In the genomic region with DNA sequence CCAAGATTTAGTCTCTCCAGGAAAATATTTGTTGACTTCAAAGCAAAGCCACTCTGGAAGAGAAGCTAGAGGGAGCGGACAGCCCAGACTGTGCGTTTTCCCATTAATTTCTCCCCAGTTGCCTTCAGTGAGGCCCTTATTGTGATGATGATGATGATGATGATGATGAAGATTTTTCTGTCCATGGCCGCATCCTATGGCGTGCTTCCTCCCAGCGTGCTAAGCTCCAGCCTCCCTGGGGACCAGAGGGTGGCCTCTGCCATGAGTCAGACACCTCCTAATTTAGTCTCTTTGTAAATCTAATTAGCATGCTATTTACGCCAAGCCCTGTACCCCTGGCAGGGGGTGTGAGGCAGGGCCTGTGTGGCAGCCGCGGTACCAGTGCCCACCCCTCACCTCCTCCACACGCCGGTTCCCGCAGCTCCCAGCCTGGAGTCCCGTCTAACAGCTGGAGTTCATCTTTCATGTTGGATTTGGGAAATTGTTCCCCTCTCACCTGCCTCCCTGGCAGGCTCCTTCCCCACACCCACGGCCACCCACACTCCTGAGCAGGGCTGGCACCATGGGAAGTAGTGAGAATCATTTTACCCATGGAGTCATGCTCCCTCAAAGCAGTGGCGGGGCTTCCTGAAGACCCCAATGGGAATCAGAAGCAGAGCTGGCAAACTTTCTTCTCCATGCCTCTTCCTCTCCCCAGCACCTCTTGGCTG, we compare ENCODE assay signal across 26 cellular contexts.
"Had no signal": no experiment of that assay in that cellular context is flagged by ENCODE, and none has a peak within 500 bp of the region (broad histone marks: within the 10 kb centered on the region; RNA-seq: fewer than 3 reads in every experiment).

No MANE protein-coding gene starts in this region.

- H3K4me3 Mint-ChIP-seq: activated CD4-positive, alpha-beta memory T cell treated with anti-CD3 and anti-CD28 coated beads for 36 hours; activated CD4-positive, alpha-beta T cell treated with anti-CD3 and anti-CD28 coated beads, Interleukin-2, amount 10 ng/mL, durations not matched to agents 24 days and 14 days; activated naive CD4-positive, alpha-beta T cell treated with anti-CD3 and anti-CD28 coated beads, Interleukin-2, amount 10 ng/mL, durations not matched to agents 7 days and 5 days; activated T-cell treated with anti-CD3 and anti-CD28 coated beads, Interleukin-2, amount 50 U/mL, for 24 hours; effector memory CD8-positive, alpha-beta T cell; natural killer cell; T-helper 1 cell treated with Interleukin-12 subunit alpha and Interleukin-12 subunit beta and Interleukin-4 antibody, amounts not matched to agents 30 μg/mL and 1 μg/mL, for 36 hours had no signal

- H3K36me3 Mint-ChIP-seq: activated CD4-positive, alpha-beta memory T cell treated with anti-CD3 and anti-CD28 coated beads for 36 hours; activated naive CD4-positive, alpha-beta T cell treated with anti-CD3 and anti-CD28 coated beads, Interleukin-2, amount 10 ng/mL, durations not matched to agents 7 days and 5 days; natural killer cell had no signal

- H3K4me3 ChIP-seq: coronary artery, heart left ventricle, ovary, right lobe of liver, skin epidermis, thoracic aorta had no signal

- H3K27ac Mint-ChIP-seq: activated CD4-positive, alpha-beta memory T cell treated with anti-CD3 and anti-CD28 coated beads for 36 hours; activated CD4-positive, alpha-beta T cell treated with anti-CD3 and anti-CD28 coated beads, Interleukin-2, amount 10 ng/mL, durations not matched to agents 24 days and 14 days; activated naive CD4-positive, alpha-beta T cell treated with anti-CD3 and anti-CD28 coated beads, Interleukin-2, amount 10 ng/mL, durations not matched to agents 7 days and 5 days; activated T-cell treated with anti-CD3 and anti-CD28 coated beads, Interleukin-2, amount 50 U/mL, for 24 hours; effector memory CD8-positive, alpha-beta T cell; natural killer cell; progenitor cell of endocrine pancreas; T-helper 1 cell treated with Interleukin-12 subunit alpha and Interleukin-12 subunit beta and Interleukin-4 antibody, amounts not matched to agents 30 μg/mL and 1 μg/mL, for 36 hours had no signal

- H3K27me3 Mint-ChIP-seq: activated CD4-positive, alpha-beta memory T cell treated with anti-CD3 and anti-CD28 coated beads for 36 hours had no signal

- H3K36me3 ChIP-seq: brain microvascular endothelial cell, heart left ventricle, ovary, right lobe of liver, thoracic aorta had no signal

- H3K27ac ChIP-seq: brain microvascular endothelial cell, coronary artery, heart left ventricle, ovary, right lobe of liver, skin epidermis, thoracic aorta had no signal

- H3K9me3 ChIP-seq: heart left ventricle, ovary, right lobe of liver, thoracic aorta had no signal

- H3K9me3 Mint-ChIP-seq: activated CD4-positive, alpha-beta memory T cell treated with anti-CD3 and anti-CD28 coated beads for 36 hours; activated CD4-positive, alpha-beta T cell treated with anti-CD3 and anti-CD28 coated beads, Interleukin-2, amount 10 ng/mL, durations not matched to agents 24 days and 14 days; activated naive CD4-positive, alpha-beta T cell treated with anti-CD3 and anti-CD28 coated beads, Interleukin-2, amount 10 ng/mL, durations not matched to agents 7 days and 5 days; activated T-cell treated with anti-CD3 and anti-CD28 coated beads, Interleukin-2, amount 50 U/mL, for 24 hours; effector memory CD8-positive, alpha-beta T cell; natural killer cell; T-helper 1 cell treated with Interleukin-12 subunit alpha and Interleukin-12 subunit beta and Interleukin-4 antibody, amounts not matched to agents 30 μg/mL and 1 μg/mL, for 36 hours had no signal

- ATAC-seq: effector memory CD8-positive, alpha-beta T cell; heart left ventricle; natural killer cell; right lobe of liver; stimulated activated naive CD8-positive, alpha-beta T cell treated with anti-CD3 and anti-CD28 coated beads, Interleukin-15, Interleukin-2, amounts not matched to agents 100 U/mL and 50 U/mL, for 24 hours had no signal

- H3K4me1 Mint-ChIP-seq: activated CD4-positive, alpha-beta T cell treated with anti-CD3 and anti-CD28 coated beads, Interleukin-2, amount 10 ng/mL, durations not matched to agents 24 days and 14 days; activated naive CD4-positive, alpha-beta T cell treated with anti-CD3 and anti-CD28 coated beads, Interleukin-2, amount 10 ng/mL, durations not matched to agents 7 days and 5 days had no signal

- H3K27me3 ChIP-seq: heart left ventricle, ovary, right lobe of liver had no signal

- DNase-seq: activated CD4-positive, alpha-beta memory T cell treated with anti-CD3 and anti-CD28 coated beads for 36 hours; activated CD4-positive, alpha-beta T cell treated with anti-CD3 and anti-CD28 coated beads, Interleukin-2, amount 10 ng/mL, durations not matched to agents 24 days and 14 days; activated CD4-positive, CD25-positive, alpha-beta regulatory T cell treated with anti-CD3 and anti-CD28 coated beads, Interleukin-2, amount 50 U/mL, for 72 hours; activated CD8-positive, alpha-beta memory T cell treated with anti-CD3 and anti-CD28 coated beads, Interleukin-2, amount 50 U/mL, for 48 hours; activated gamma-delta T cell; activated naive CD4-positive, alpha-beta T cell treated with anti-CD3 and anti-CD28 coated beads, Interleukin-2, amount 10 ng/mL, durations not matched to agents 7 days and 5 days; activated T-cell treated with anti-CD3 and anti-CD28 coated beads, Interleukin-2, amount 50 U/mL, for 24 hours; amniotic stem cell; brain microvascular endothelial cell; effector memory CD8-positive, alpha-beta T cell; foreskin fibroblast; heart left ventricle; hypothalamus; natural killer cell; ovary; stimulated activated CD4-positive, alpha-beta T cell treated with anti-CD3 and anti-CD28 coated beads, Interleukin-12 subunit alpha, Interleukin-12 subunit beta, amount 100 ng/mL, for 4 hours; stimulated activated CD4-positive, alpha-beta T cell treated with anti-CD3 and anti-CD28 coated beads, Interleukin-4, amount 100 ng/mL, for 1 hour; stimulated activated naive CD8-positive, alpha-beta T cell treated with anti-CD3 and anti-CD28 coated beads, Interleukin-15, Interleukin-2, amounts not matched to agents 100 U/mL and 50 U/mL, for 24 hours; T-helper 9 cell; trophoblast cell had no signal
